Comparison of ENCODE assay signal across 1 cellular context in genomic region chr1:206804156-206804737, GRCh38.
TF ChIP-seq lines count a peak whose summit lies in the region.

No MANE protein-coding gene starts in this region.

TF ChIP-seq in K562, 482 proteins besides CTCF, POLR2A, EP300 and RAD21:
- TF ChIP-seq ID3 (CRISPR knock-in tag; IDR thresholded peaks at IDR 0.05) (no peak), ID3 (tag; IDR thresholded peaks at IDR 0.05) (no peak), ZNF316 (IDR thresholded peaks at IDR 0.05) (peak; percentile 29; the same call in 1 of the 2 replicates)
